Comparison of ENCODE assay signal across 9 cellular contexts in the genomic region with DNA sequence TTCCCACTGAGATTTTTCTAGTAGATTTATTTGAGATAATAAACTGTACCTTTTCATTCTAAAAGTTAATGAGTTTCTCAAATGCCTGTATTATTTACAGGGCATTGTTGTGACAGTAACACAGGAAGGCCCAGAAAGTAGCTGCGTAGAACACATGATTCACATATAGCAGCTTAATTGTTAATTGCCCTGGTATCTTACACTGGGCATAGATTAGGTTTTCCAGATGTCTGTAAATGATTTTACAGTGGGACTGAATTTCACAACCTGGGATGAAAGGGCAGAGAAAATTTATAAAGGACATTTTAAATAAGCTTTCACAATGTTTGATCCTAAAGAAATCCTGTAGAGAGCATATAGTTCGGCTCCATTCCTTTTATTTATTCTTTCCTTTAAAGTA. TPM values are rescaled to one million over a fixed set of nuclear protein-coding genes. Genes with fewer than 3 reads are reported as not detected.
"Had no signal": no experiment of that assay in that cellular context is flagged by ENCODE, and none has a peak within 500 bp of the region (broad histone marks: within the 10 kb centered on the region; RNA-seq: fewer than 3 reads in every experiment).

No MANE protein-coding gene starts in this region.

- H3K4me3 ChIP-seq: GM23248, HAP-1 had no signal

- H3K9me3 ChIP-seq: HAP-1 had no signal

- DNase-seq: GM23248, GOT3, H7, HFFc6 had no signal

- ATAC-seq: HCT116, HepG2 had no signal

- H3K27ac ChIP-seq: GM23248, HL-60 had no signal

- H3K36me3 ChIP-seq: HAP-1 had no signal

- H3K4me1 ChIP-seq: HAP-1 had no signal

RNA-seq across cellular contexts. Expression of a gene that starts 27.6 kb away (rescaled TPM):
- total RNA-seq: GM23248, HepG2, HFFc6, HT1080 had no signal
- polyA plus RNA-seq: GM23248, HepG2 had no signal
